1 cellular context compared by ENCODE assay signal in the genomic region with DNA sequence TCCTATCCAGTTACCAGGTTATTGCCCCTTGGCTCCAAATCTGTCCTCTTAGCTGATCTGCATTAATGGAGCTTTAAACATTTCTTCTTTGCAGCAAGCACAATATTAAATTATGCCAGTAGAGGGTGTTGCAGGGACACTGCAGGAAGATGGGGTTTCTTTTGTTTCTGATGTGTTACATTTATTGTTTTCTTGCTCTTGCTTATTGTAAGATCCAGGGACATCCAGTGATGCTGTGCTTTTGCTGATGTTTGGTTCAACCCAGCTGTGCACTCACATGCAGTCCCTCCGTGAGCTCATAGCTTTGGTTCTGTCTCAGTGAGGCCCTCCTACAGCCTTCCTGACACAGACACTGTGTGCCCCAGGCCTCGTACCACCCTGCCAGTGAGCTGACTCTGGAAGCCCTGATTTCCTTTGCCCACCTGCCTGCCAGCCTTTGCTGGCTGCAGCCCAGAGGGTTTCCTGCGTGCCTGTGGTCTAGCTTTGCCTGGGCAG.
TF ChIP-seq lines count a peak whose summit lies in the region.

No MANE protein-coding gene starts in this region.

TF ChIP-seq in HepG2, 621 proteins besides CTCF, POLR2A, EP300 and RAD21 (continued from another document):
- TF ChIP-seq BCLAF1 (IDR thresholded peaks at IDR 0.05): no peak
- no peak for TF ChIP-seq ZNF672 (CRISPR knock-in tag; IDR thresholded peaks at IDR 0.05)
- TF ChIP-seq TIGD3 (CRISPR knock-in tag; IDR thresholded peaks at IDR 0.05; ENCODE audit: borderline replicate concordance): no peak
- no peak for TF ChIP-seq ZNF549 (CRISPR knock-in tag; IDR thresholded peaks at IDR 0.05)
- TF ChIP-seq NFE2 (CRISPR knock-in tag; IDR thresholded peaks at IDR 0.05): no peak
- TF ChIP-seq ZNF597 (CRISPR knock-in tag; IDR thresholded peaks at IDR 0.05): no peak
- TF ChIP-seq MEIS1 (CRISPR knock-in tag; IDR thresholded peaks at IDR 0.05; ENCODE audit: borderline replicate concordance): no peak
- TF ChIP-seq ZBTB46 (CRISPR knock-in tag; IDR thresholded peaks at IDR 0.05; ENCODE audit: borderline replicate concordance): no peak
- no peak for TF ChIP-seq KDM2A (CRISPR knock-in tag; IDR thresholded peaks at IDR 0.05; ENCODE audit: borderline replicate concordance, low read depth)
- no peak for TF ChIP-seq FOXO1 (CRISPR knock-in tag; IDR thresholded peaks at IDR 0.05)
- no peak for TF ChIP-seq CEBPG (CRISPR knock-in tag; IDR thresholded peaks at IDR 0.05)
- no peak for TF ChIP-seq LCORL (IDR thresholded peaks at IDR 0.05)
- no peak for TF ChIP-seq LCORL (CRISPR knock-in tag; IDR thresholded peaks at IDR 0.05)
- 0 out of 2 replicates have a peak, but pooled peaks have one; percentile 21 for TF ChIP-seq FOXJ3 (CRISPR knock-in tag; IDR thresholded peaks at IDR 0.05; ENCODE audit: borderline replicate concordance)
- TF ChIP-seq, protein P1, sequence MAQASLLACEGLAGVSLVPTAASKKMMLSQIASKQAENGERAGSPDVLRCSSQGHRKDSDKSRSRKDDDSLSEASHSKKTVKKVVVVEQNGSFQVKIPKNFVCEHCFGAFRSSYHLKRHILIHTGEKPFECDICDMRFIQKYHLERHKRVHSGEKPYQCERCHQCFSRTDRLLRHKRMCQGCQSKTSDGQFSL (CRISPR knock-in tag; IDR thresholded peaks at IDR 0.05): no peak
- TF ChIP-seq SIN3A (IDR thresholded peaks at IDR 0.05; ENCODE audit: borderline replicate concordance, low read depth, low read length): no peak
- TF ChIP-seq, protein P2, sequence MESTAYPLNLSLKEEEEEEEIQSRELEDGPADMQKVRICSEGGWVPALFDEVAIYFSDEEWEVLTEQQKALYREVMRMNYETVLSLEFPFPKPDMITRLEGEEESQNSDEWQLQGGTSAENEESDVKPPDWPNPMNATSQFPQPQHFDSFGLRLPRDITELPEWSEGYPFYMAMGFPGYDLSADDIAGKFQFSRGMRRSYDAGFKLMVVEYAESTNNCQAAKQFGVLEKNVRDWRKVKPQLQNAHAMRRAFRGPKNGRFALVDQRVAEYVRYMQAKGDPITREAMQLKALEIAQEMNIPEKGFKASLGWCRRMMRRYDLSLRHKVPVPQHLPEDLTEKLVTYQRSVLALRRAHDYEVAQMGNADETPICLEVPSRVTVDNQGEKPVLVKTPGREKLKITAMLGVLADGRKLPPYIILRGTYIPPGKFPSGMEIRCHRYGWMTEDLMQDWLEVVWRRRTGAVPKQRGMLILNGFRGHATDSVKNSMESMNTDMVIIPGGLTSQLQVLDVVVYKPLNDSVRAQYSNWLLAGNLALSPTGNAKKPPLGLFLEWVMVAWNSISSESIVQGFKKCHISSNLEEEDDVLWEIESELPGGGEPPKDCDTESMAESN (CRISPR knock-in tag; conservative IDR thresholded peaks at IDR 0.05): no peak
- TF ChIP-seq NFIC (IDR thresholded peaks at IDR 0.05; ENCODE audit: low read length): no peak
- no peak for TF ChIP-seq ZBTB34 (CRISPR knock-in tag; IDR thresholded peaks at IDR 0.05)
- no peak for TF ChIP-seq ASH2L (IDR thresholded peaks at IDR 0.05; ENCODE audit: insufficient read length, low read depth, low read length)
- no peak for TF ChIP-seq ZNF792 (CRISPR knock-in tag; IDR thresholded peaks at IDR 0.05)
- TF ChIP-seq MED8 (CRISPR knock-in tag; IDR thresholded peaks at IDR 0.05; ENCODE audit: insufficient replicate concordance): no peak
